Comparison of ENCODE assay signal across 11 cellular contexts in the genomic region with DNA sequence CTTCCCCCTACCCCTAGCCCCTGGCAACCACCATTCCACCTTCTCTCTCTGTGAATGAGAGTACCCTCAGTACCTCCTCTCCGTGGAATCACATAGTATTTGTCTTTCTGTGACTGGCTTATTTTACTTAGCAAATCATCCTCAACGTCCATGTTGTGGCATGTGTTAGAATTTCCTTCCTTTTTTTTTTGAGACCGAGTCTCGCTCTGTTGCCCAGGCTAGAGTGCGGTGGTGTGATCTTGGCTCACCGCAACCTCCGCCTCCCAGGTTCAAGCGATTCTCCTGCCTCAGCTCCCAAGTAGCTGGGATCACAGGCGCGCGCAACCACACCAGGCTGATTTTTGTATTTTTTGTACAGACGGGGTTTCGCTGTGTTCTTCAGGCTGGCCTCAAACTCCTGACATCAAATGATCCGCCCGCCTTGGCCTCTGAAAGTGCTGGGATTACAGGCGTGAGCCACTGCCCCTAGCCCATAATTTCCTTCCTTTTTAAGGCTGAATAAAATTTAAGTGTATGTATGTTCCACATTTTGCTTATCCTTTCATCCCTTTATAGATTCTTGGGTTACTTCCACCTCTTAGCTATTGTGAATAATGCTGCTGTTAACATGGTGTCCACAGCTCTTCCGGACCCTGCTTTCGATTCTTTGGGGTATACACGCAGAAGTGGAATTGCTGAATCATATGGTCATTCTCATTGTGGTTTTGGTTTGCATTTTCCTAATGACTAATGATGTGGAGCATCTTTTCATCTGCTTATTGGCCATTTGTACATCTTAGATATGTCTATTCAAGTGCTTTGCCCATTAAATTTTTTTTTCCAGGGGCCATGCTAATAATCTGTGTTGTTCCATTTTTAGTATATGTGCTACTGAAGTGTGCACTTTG. TPM values are rescaled to one million over a fixed set of nuclear protein-coding genes. Genes with fewer than 3 reads are reported as not detected.
DNase-seq lines count a peak whose midpoint lies in the region; ATAC-seq and TF ChIP-seq lines count a peak whose summit lies in the region.
"Had no signal": no experiment of that assay in that cellular context is flagged by ENCODE, and none has a peak within 500 bp of the region (broad histone marks: within the 10 kb centered on the region; RNA-seq: fewer than 3 reads in every experiment).

No MANE protein-coding gene starts in this region.

- H3K9me3 ChIP-seq in right lobe of liver (no peaks in the 10 kb centered on the region), right cardiac atrium (ENCODE audit: control insufficient read depth, low read length) (no peaks in the 10 kb centered on the region)

- no peak overlapping the region for H3K27ac ChIP-seq in right lobe of liver
- no peak overlapping the region for H3K27ac ChIP-seq in right cardiac atrium (ENCODE audit: low read length)

- H3K27me3 ChIP-seq in BJ (ENCODE audit: control insufficient read depth, insufficient read depth, low read length), result no peaks in the 10 kb centered on the region
- no peaks in the 10 kb centered on the region for H3K27me3 ChIP-seq in right lobe of liver
- H3K27me3 ChIP-seq in right cardiac atrium (ENCODE audit: control insufficient read depth, insufficient read depth), result no peaks in the 10 kb centered on the region

- ATAC-seq in GM19438 (IDR thresholded peaks at IDR 0.05; ENCODE audit: low read depth, unreplicated experiment) (peak; percentile 74), HG03280 (IDR thresholded peaks at IDR 0.05; ENCODE audit: unreplicated experiment) (peak; percentile 82), right lobe of liver (no peak), GM18868 (IDR thresholded peaks at IDR 0.05; ENCODE audit: unreplicated experiment) (no peak), right cardiac atrium (no peak)
- ATAC-seq: naive thymus-derived CD8-positive, alpha-beta T cell; PC-3 had no signal

- H3K4me3 ChIP-seq in BJ (ENCODE audit: low read depth, low read length), result no peak overlapping the region
- no peak overlapping the region for H3K4me3 ChIP-seq in cardiac fibroblast (replicated peaks in 1 of 2; ENCODE audit: low read depth in 2 of 2, low read length in 2 of 2)
- no peak overlapping the region for H3K4me3 ChIP-seq in right lobe of liver
- H3K4me3 ChIP-seq in right cardiac atrium (ENCODE audit: low read length), result no peak overlapping the region

- H3K4me1 ChIP-seq in right lobe of liver, result no peaks in the 10 kb centered on the region
- H3K4me1 ChIP-seq in right cardiac atrium (ENCODE audit: control insufficient read depth, insufficient read depth, low read length), result no peaks in the 10 kb centered on the region

- CTCF ChIA-PET in BJ (lab: Yijun Ruan, JAX), result interaction anchor here (0.6 kb wide), 1 partner anchor 1551 kb away, joined by 3 read pairs; no protein-coding TSS in a partner anchor

- TF ChIP-seq CTCF in BJ (IDR thresholded peaks at IDR 0.05; ENCODE audit: insufficient read depth, low read depth, low read length), result no peak
- no peak for TF ChIP-seq CTCF in cardiac fibroblast (IDR thresholded peaks at IDR 0.05; ENCODE audit: low read depth, low read length)
- no peak for TF ChIP-seq CTCF in right lobe of liver (IDR thresholded peaks at IDR 0.05)

- DNase-seq in BJ (ENCODE audit: low read depth) (peak; percentile 46), cardiac fibroblast (ENCODE audit: low read depth in 2 of 2) (peak; percentile 51 to 91), right lobe of liver (no peak), right cardiac atrium (no peak), NCI-H2227 (lab: John Stamatoyannopoulos, UW; ENCODE audit: unreplicated experiment) (no peak)
- DNase-seq: activated T-cell treated with anti-CD3 and anti-CD28 coated beads, Interleukin-2, amount 50 U/mL, for 72 hours; naive thymus-derived CD8-positive, alpha-beta T cell; PC-3 had no signal

- TF ChIP-seq POLR2A in right lobe of liver (IDR thresholded peaks at IDR 0.05), result no peak

- POLR2A ChIA-PET in BJ (lab: Charles Lee), result no interaction called here

- intact Hi-C loops in right lobe of liver (cut with DNase I), result no loop called here
- intact Hi-C loops in right cardiac atrium (cut with DNase I), result no loop called here

- 88% methylated on average over 17 of the region's 19 CpGs for WGBS in right lobe of liver (ENCODE audit: insufficient coverage, low coverage, low lambda C conversion rate, missing lambda C conversion rate)
- WGBS in right cardiac atrium, result 90% methylated on average over 19 of the region's 19 CpGs

- no peaks in the 10 kb centered on the region for H3K36me3 ChIP-seq in BJ (ENCODE audit: control insufficient read depth, insufficient read depth, low read length)
- no peaks in the 10 kb centered on the region for H3K36me3 ChIP-seq in right lobe of liver

RNA-seq across cellular contexts. Expression of a gene that starts 32.3 kb away (rescaled TPM):
- polyA plus RNA-seq in BJ (2011; rRNA removed) (20.5 and 30.3 TPM in 2 replicates), right cardiac atrium (12.8 TPM)
- polyA minus RNA-seq in BJ (2011; rRNA and poly(A)+ RNA removed), result 9.4 and 10.0 TPM in 2 replicates
- total RNA-seq in right lobe of liver (100 to 1,000 TPM; 109 to 539 (median 214) TPM), right cardiac atrium (10 to 100 TPM in 3 of 4 donors, 1 to 10 TPM in 1; 9.8 to 16.9 (median 15.0) TPM)

RNA-seq across cellular contexts. Expression of a gene that starts 32.3 kb away (rescaled TPM):
- polyA plus RNA-seq in BJ (2011; rRNA removed) (242 and 358 TPM in 2 replicates), right cardiac atrium (501 TPM)
- 33.3 and 34.7 TPM in 2 replicates for polyA minus RNA-seq in BJ (2011; rRNA and poly(A)+ RNA removed)
- total RNA-seq in right lobe of liver (100 to 1,000 TPM; 144 to 218 (median 173) TPM), right cardiac atrium (100 to 1,000 TPM; 302 to 323 (median 314) TPM)

RNA-seq across cellular contexts. Expression of a gene that starts 53.2 kb away (rescaled TPM):
- polyA plus RNA-seq in BJ (2011; rRNA removed) (not detected in 2 replicates), right cardiac atrium (0.07 TPM)
- not detected in 2 replicates for polyA minus RNA-seq in BJ (2011; rRNA and poly(A)+ RNA removed)
- total RNA-seq in right lobe of liver (under 1 TPM in 4 of 6 experiments, not detected in 2; 0.06 to 0.22 (median 0.10) TPM), right cardiac atrium (not detected)

Comparison
In these comparisons a context has a peak if more than half of its experiments do, and no peak if none do; other contexts are left out.
1. DNase-seq: peak in BJ (single experiment) and cardiac fibroblast (2 of 2); none in right lobe of liver (0 of 3), right cardiac atrium (0 of 3) and NCI-H2227 (single experiment).
2. ATAC-seq: peak in GM19438 (single experiment) and HG03280 (single experiment); none in right lobe of liver (0 of 4), GM18868 (single experiment) and right cardiac atrium (0 of 2).
3. RNA of a gene that starts 32.3 kb away (total RNA-seq): 109 to 539 TPM in right lobe of liver; 9.8 to 16.9 TPM in right cardiac atrium; every median in the first group is over 4 times any median in the second.